Comparison of ENCODE assay signal across 22 cellular contexts in the genomic region with DNA sequence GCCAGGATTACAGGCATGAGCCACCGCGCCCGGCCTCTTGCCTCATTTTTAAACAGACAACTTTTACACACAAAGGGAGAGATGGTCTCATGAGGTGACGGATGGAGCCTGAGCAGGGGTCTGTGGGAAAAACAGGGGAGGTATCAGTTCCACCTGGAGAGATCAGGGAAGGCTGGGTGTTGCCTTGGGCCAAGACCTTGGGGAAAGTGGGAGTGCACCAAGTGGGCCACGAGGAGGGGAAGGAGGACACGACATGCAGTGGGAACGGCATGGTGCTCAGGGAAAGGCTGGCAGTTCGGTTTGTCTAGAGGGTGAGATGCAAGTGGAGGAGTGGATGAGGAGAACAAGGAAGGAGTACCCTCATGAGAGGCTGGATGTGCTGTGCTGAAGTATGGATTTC.
"Had no signal": no experiment of that assay in that cellular context is flagged by ENCODE, and none has a peak within 500 bp of the region (broad histone marks: within the 10 kb centered on the region; RNA-seq: fewer than 3 reads in every experiment).

No MANE protein-coding gene starts in this region.

- H3K4me3 ChIP-seq: adrenal gland, breast epithelium had no signal

- DNase-seq: activated CD4-positive, alpha-beta T cell treated with anti-CD3 and anti-CD28 coated beads, Interleukin-2, amount 50 U/mL, for 48 hours; activated CD4-positive, CD25-positive, alpha-beta regulatory T cell; activated gamma-delta T cell; activated naive CD4-positive, alpha-beta T cell treated with anti-CD3 and anti-CD28 coated beads, Interleukin-2, amount 10 ng/mL, durations not matched to agents 7 days and 5 days; activated naive CD8-positive, alpha-beta T cell treated with anti-CD3 and anti-CD28 coated beads, Interleukin-2, amount 10 ng/mL, durations not matched to agents 7 days and 5 days; activated T-cell treated with anti-CD3 and anti-CD28 coated beads for 4 hours; adrenal gland; anterior cingulate cortex; caudate nucleus; NCI-H1105 treated with DMSO at 0.1 percent for 48 hours; NCI-H1436 treated with DMSO at 0.1 percent for 48 hours; NCI-H187; NCI-H2081; NCI-H524; PC-3; SIG-M5; T-helper 1 cell had no signal

- H3K27ac Mint-ChIP-seq: activated naive CD8-positive, alpha-beta T cell treated with anti-CD3 and anti-CD28 coated beads, Interleukin-2, amount 10 ng/mL, durations not matched to agents 7 days and 5 days; activated T-helper 17 cell treated with anti-CD3 and anti-CD28 coated beads, Interleukin-2, amount 50 U/mL, for 72 hours had no signal

- H3K9ac ChIP-seq: KMS-11 had no signal

- H3K4me3 Mint-ChIP-seq: activated naive CD4-positive, alpha-beta T cell treated with anti-CD3 and anti-CD28 coated beads, Interleukin-2, amount 10 ng/mL, durations not matched to agents 7 days and 5 days; activated naive CD8-positive, alpha-beta T cell treated with anti-CD3 and anti-CD28 coated beads, Interleukin-2, amount 10 ng/mL, durations not matched to agents 7 days and 5 days; activated T-helper 17 cell treated with anti-CD3 and anti-CD28 coated beads, Interleukin-2, amount 50 U/mL, for 72 hours had no signal

- H3K4me1 Mint-ChIP-seq: activated naive CD4-positive, alpha-beta T cell treated with anti-CD3 and anti-CD28 coated beads, Interleukin-2, amount 10 ng/mL, durations not matched to agents 7 days and 5 days; activated naive CD8-positive, alpha-beta T cell treated with anti-CD3 and anti-CD28 coated beads, Interleukin-2, amount 10 ng/mL, durations not matched to agents 7 days and 5 days; activated T-helper 17 cell treated with anti-CD3 and anti-CD28 coated beads, Interleukin-2, amount 50 U/mL, for 72 hours had no signal

- H3K9me3 ChIP-seq: adrenal gland, breast epithelium had no signal

- H3K4me1 ChIP-seq: adrenal gland, breast epithelium had no signal

- H3K27ac ChIP-seq: adrenal gland, breast epithelium, KMS-11, VCaP had no signal

- H3K27me3 Mint-ChIP-seq: activated T-helper 17 cell treated with anti-CD3 and anti-CD28 coated beads, Interleukin-2, amount 50 U/mL, for 72 hours; IgD-negative memory B cell had no signal

- H3K4me2 ChIP-seq: KMS-11 had no signal

- H3K9me3 Mint-ChIP-seq: activated T-helper 17 cell treated with anti-CD3 and anti-CD28 coated beads, Interleukin-2, amount 50 U/mL, for 72 hours had no signal

- H3K27me3 ChIP-seq: adrenal gland, breast epithelium had no signal
